In genomic region chr1:32127780-32128179, GRCh38 we compare ENCODE assay signal across 20 cellular contexts. TPM values are rescaled to one million over a fixed set of nuclear protein-coding genes. Genes with fewer than 3 reads are reported as not detected.
A peak's percentile ranks its signal among the peaks of the same experiment; 100 is the strongest.
DNase-seq lines count a peak whose midpoint lies in the region; ATAC-seq and TF ChIP-seq lines count a peak whose summit lies in the region.
"Had no signal": no experiment of that assay in that cellular context is flagged by ENCODE, and none has a peak within 500 bp of the region (broad histone marks: within the 10 kb centered on the region; RNA-seq: fewer than 3 reads in every experiment).

No MANE protein-coding gene starts in this region.

- ATAC-seq in stimulated activated naive B cell treated with anti-CD40 and anti-IgM and Interleukin-4, amounts not matched to agents 10 μg/mL and 1 μg/mL and 100 μg/mL, for 72 hours (replicated peaks): no peak
- no peak for ATAC-seq in gastroesophageal sphincter
- ATAC-seq: left lobe of liver had no signal

- TF ChIP-seq EP300 in gastroesophageal sphincter (IDR thresholded peaks at IDR 0.05): no peak

- H3K36me3 ChIP-seq in Peyer's patch (peaks cover 0 to 8% (median 0%) of the 10 kb centered on the region in 3 donors), gastroesophageal sphincter (peaks cover 0 to 12% of the 10 kb centered on the region in 2 donors), tibial artery (peaks cover 0 to 4% (median 4%) of the 10 kb centered on the region in 3 donors)

- H3K9me3 ChIP-seq in Peyer's patch (no peaks in the 10 kb centered on the region), gastroesophageal sphincter (no peaks in the 10 kb centered on the region), tibial artery (no peaks in the 10 kb centered on the region)
- H3K9me3 ChIP-seq: A549, stomach had no signal

- no peaks in the 10 kb centered on the region for H3K27me3 Mint-ChIP-seq in activated T-cell treated with anti-CD3 and anti-CD28 coated beads, Interleukin-2, amount 50 U/mL, for 24 hours
- H3K27me3 Mint-ChIP-seq in stimulated activated naive B cell treated with anti-CD40 and anti-IgM and Interleukin-4, amounts not matched to agents 10 μg/mL and 1 μg/mL and 100 μg/mL, for 72 hours: no peaks in the 10 kb centered on the region
- H3K27me3 Mint-ChIP-seq: activated naive CD4-positive, alpha-beta T cell treated with anti-CD3 and anti-CD28 coated beads, Interleukin-2, amount 50 U/mL, for 24 hours had no signal

- H3K36me3 Mint-ChIP-seq in activated T-cell treated with anti-CD3 and anti-CD28 coated beads, Interleukin-2, amount 50 U/mL, for 24 hours (ENCODE audit: low read depth): peaks cover 54% of the 10 kb centered on the region
- H3K36me3 Mint-ChIP-seq in stimulated activated naive B cell treated with anti-CD40 and anti-IgM and Interleukin-4, amounts not matched to agents 10 μg/mL and 1 μg/mL and 100 μg/mL, for 72 hours: peaks cover 7 to 20% of the 10 kb centered on the region in 2 donors
- H3K36me3 Mint-ChIP-seq: activated naive CD4-positive, alpha-beta T cell treated with anti-CD3 and anti-CD28 coated beads, Interleukin-2, amount 50 U/mL, for 24 hours had no signal

- H3K27ac Mint-ChIP-seq in activated T-cell treated with anti-CD3 and anti-CD28 coated beads, Interleukin-2, amount 50 U/mL, for 24 hours: peak overlapping the region; percentile 24
- peak overlapping the region; percentile 75 for H3K27ac Mint-ChIP-seq in stimulated activated naive B cell treated with anti-CD40 and anti-IgM and Interleukin-4, amounts not matched to agents 10 μg/mL and 1 μg/mL and 100 μg/mL, for 72 hours
- H3K27ac Mint-ChIP-seq: nephron; T-helper 2 cell treated with Interferon-gamma antibody and Interleukin-4, amounts not matched to agents 5 μg/mL and 100 μg/mL, for 36 hours had no signal

- H3K4me1 ChIP-seq in Peyer's patch (peaks cover 0 to 7% (median 2%) of the 10 kb centered on the region in 4 donors), gastroesophageal sphincter (peaks cover 0 to 39% (median 0%) of the 10 kb centered on the region in 3 donors), tibial artery (peaks cover 0 to 23% (median 7%) of the 10 kb centered on the region in 4 donors)

- H3K27ac ChIP-seq in Peyer's patch (no peak overlapping the region), gastroesophageal sphincter (no peak overlapping the region), tibial artery (no peak overlapping the region)
- H3K27ac ChIP-seq: A549, epithelial cell of prostate, stomach had no signal

- TF ChIP-seq CTCF in Peyer's patch (IDR thresholded peaks at IDR 0.05) (peak in 4 of 6 experiments; percentile 4 to 28 (median 14)), gastroesophageal sphincter (IDR thresholded peaks at IDR 0.05) (peak in 2 of 4 experiments; percentile 6 to 12), tibial artery (IDR thresholded peaks at IDR 0.05) (no peak)

- H3K4me3 ChIP-seq in Peyer's patch: no peak overlapping the region
- H3K4me3 ChIP-seq in gastroesophageal sphincter: no peak overlapping the region
- no peak overlapping the region for H3K4me3 ChIP-seq in tibial artery
- H3K4me3 ChIP-seq: A549, stomach had no signal

- intact Hi-C loops in tibial artery (cut with DNase I; ENCODE audit: low total_unique reads): no loop called here

- DNase-seq in activated T-cell treated with anti-CD3 and anti-CD28 coated beads, Interleukin-2, amount 50 U/mL, for 24 hours: no peak
- no peak for DNase-seq in activated T-cell treated with anti-CD3 and anti-CD28 coated beads, Interleukin-2, amount 50 U/mL, for 48 hours
- DNase-seq in Peyer's patch (no peak), erythroblast (lab: John Stamatoyannopoulos, UW) (peak; percentile 46 to 80), tibial artery (no peak)
- no peak for DNase-seq in stimulated activated naive B cell treated with anti-CD40 and anti-IgM and Interleukin-4, amounts not matched to agents 10 μg/mL and 1 μg/mL and 100 μg/mL, for 72 hours
- no peak for DNase-seq in activated CD4-positive, alpha-beta T cell treated with anti-CD3 and anti-CD28 coated beads, Interleukin-2, amount 50 U/mL, for 48 hours
- DNase-seq: activated CD8-positive, alpha-beta memory T cell treated with anti-CD3 and anti-CD28 coated beads for 24 hours; Calu3; central memory CD4-positive, alpha-beta T cell; KBM-7; NCI-H1436 treated with DMSO at 0.1 percent for 48 hours; stomach had no signal

- 58 to 88% methylated on average over 2 of the region's 2 CpGs for WGBS in gastroesophageal sphincter (ENCODE audit: low coverage in 1 of 2), 2 donors

- H3K27me3 ChIP-seq in Peyer's patch: no peaks in the 10 kb centered on the region
- H3K27me3 ChIP-seq in gastroesophageal sphincter: no peaks in the 10 kb centered on the region
- H3K27me3 ChIP-seq in tibial artery: no peaks in the 10 kb centered on the region
- H3K27me3 ChIP-seq: stomach had no signal

- H3K4me3 Mint-ChIP-seq in activated T-cell treated with anti-CD3 and anti-CD28 coated beads, Interleukin-2, amount 50 U/mL, for 24 hours: no peak overlapping the region
- H3K4me3 Mint-ChIP-seq in stimulated activated naive B cell treated with anti-CD40 and anti-IgM and Interleukin-4, amounts not matched to agents 10 μg/mL and 1 μg/mL and 100 μg/mL, for 72 hours: no peak overlapping the region
- H3K4me3 Mint-ChIP-seq: activated naive CD4-positive, alpha-beta T cell treated with anti-CD3 and anti-CD28 coated beads, Interleukin-2, amount 50 U/mL, for 24 hours; nephron; T-helper 2 cell treated with Interferon-gamma antibody and Interleukin-4, amounts not matched to agents 5 μg/mL and 100 μg/mL, for 36 hours had no signal

- TF ChIP-seq POLR2A in Peyer's patch (IDR thresholded peaks at IDR 0.05): no peak
- no peak for TF ChIP-seq POLR2A in erythroblast (IDR thresholded peaks at IDR 0.05; ENCODE audit: low read length)
- TF ChIP-seq POLR2A in gastroesophageal sphincter (IDR thresholded peaks at IDR 0.05): no peak

- no peaks in the 10 kb centered on the region for H3K9me3 Mint-ChIP-seq in activated T-cell treated with anti-CD3 and anti-CD28 coated beads, Interleukin-2, amount 50 U/mL, for 24 hours
- no peaks in the 10 kb centered on the region for H3K9me3 Mint-ChIP-seq in stimulated activated naive B cell treated with anti-CD40 and anti-IgM and Interleukin-4, amounts not matched to agents 10 μg/mL and 1 μg/mL and 100 μg/mL, for 72 hours
- H3K9me3 Mint-ChIP-seq: activated naive CD4-positive, alpha-beta T cell treated with anti-CD3 and anti-CD28 coated beads, Interleukin-2, amount 50 U/mL, for 24 hours; nephron; T-helper 2 cell treated with Interferon-gamma antibody and Interleukin-4, amounts not matched to agents 5 μg/mL and 100 μg/mL, for 36 hours had no signal

- H3K4me1 Mint-ChIP-seq in activated T-cell treated with anti-CD3 and anti-CD28 coated beads, Interleukin-2, amount 50 U/mL, for 24 hours (ENCODE audit: low read depth): peaks cover 47% of the 10 kb centered on the region
- peaks cover 24 to 45% of the 10 kb centered on the region in 2 donors for H3K4me1 Mint-ChIP-seq in stimulated activated naive B cell treated with anti-CD40 and anti-IgM and Interleukin-4, amounts not matched to agents 10 μg/mL and 1 μg/mL and 100 μg/mL, for 72 hours
- H3K4me1 Mint-ChIP-seq: nephron had no signal

RNA-seq across cellular contexts. Expression of gene KPNA6, which starts 19.9 kb away (rescaled TPM):
- total RNA-seq in Peyer's patch: 10 to 100 TPM; 24.8 to 29.8 (median 25.6) TPM
- 10 to 100 TPM; 52.9 to 70.4 (median 57.6) TPM for total RNA-seq in gastroesophageal sphincter

RNA-seq across cellular contexts. Expression of gene TXLNA, which starts 51.7 kb away (rescaled TPM):
- total RNA-seq in Peyer's patch (10 to 100 TPM; 27.1 to 46.2 (median 31.0) TPM), gastroesophageal sphincter (10 to 100 TPM; 44.7 to 86.6 (median 67.3) TPM)

RNA-seq across cellular contexts. Expression of gene TMEM39B, which starts 55.0 kb away (rescaled TPM):
- total RNA-seq in Peyer's patch (1 to 10 TPM; 2.5 to 9.9 (median 6.6) TPM), gastroesophageal sphincter (1 to 10 TPM; 1.7 to 5.4 (median 2.9) TPM)

Comparison
In these comparisons a context has a peak if more than half of its experiments do, and no peak if none do; other contexts are left out.
1. DNase-seq: peak in erythroblast (2 of 2); none in activated T-cell treated with anti-CD3 and anti-CD28 coated beads, Interleukin-2, amount 50 U/mL, for 24 hours (single experiment), activated T-cell treated with anti-CD3 and anti-CD28 coated beads, Interleukin-2, amount 50 U/mL, for 48 hours (0 of 2), Peyer's patch (0 of 3), stimulated activated naive B cell treated with anti-CD40 and anti-IgM and Interleukin-4, amounts not matched to agents 10 μg/mL and 1 μg/mL and 100 μg/mL, for 72 hours (single experiment), activated CD4-positive, alpha-beta T cell treated with anti-CD3 and anti-CD28 coated beads, Interleukin-2, amount 50 U/mL, for 48 hours (0 of 2) and tibial artery (0 of 2).
2. CTCF ChIP-seq: peak in Peyer's patch (4 of 6); none in tibial artery (0 of 2).